Comparison of ENCODE assay signal across 10 cellular contexts in the genomic region with DNA sequence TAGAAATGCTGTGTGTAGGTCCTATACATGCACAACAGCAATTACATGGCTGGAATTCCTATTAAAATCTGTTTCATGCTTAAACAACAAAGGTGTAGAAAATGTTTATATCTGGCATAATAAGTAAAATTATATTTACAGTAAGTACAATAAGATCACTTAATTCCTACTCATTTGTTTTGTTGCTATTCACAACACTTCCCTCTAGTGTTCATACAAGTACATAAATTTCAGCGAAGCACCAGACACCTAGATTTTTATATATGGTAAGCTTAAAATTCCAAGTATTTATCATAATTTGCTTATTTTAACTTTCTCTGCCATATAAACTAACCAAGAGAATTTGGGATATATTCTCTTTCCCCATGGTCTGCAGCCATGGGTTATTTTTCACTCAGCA. TPM values are rescaled to one million over a fixed set of nuclear protein-coding genes. Genes with fewer than 3 reads are reported as not detected.
DNase-seq lines count a peak whose midpoint lies in the region; ATAC-seq, FAIRE-seq and TF ChIP-seq lines count a peak whose summit lies in the region.
"Had no signal": no experiment of that assay in that cellular context is flagged by ENCODE, and none has a peak within 500 bp of the region (broad histone marks: within the 10 kb centered on the region; RNA-seq: fewer than 3 reads in every experiment).

No MANE protein-coding gene starts in this region.

- CTCF ChIA-PET in K562 (lab: Yijun Ruan, JAX; ENCODE audit: low intra/inter-chr PET ratio), result interaction anchor here (0.6 to 1.4 kb wide), 5 partner anchors 203 to 576 kb away, joined by 3 to 20 read pairs (median 3); no protein-coding TSS in a partner anchor
- CTCF ChIA-PET in activated CD8-positive, alpha-beta memory T cell treated with anti-CD3 and anti-CD28 coated beads, Interleukin-2, amount 10 ng/mL, durations not matched to agents 7 days and 5 days (lab: Charles Lee), result no interaction called here

- no peak overlapping the region for H3K4me3 ChIP-seq in Loucy (ENCODE audit: low read length, poor library complexity, severe bottlenecking)
- H3K4me3 ChIP-seq in K562, result no peak overlapping the region

- peaks cover 11% of the 10 kb centered on the region for H3K4me1 Mint-ChIP-seq in nephron progenitor cell
- H3K4me1 Mint-ChIP-seq in activated CD8-positive, alpha-beta memory T cell treated with anti-CD3 and anti-CD28 coated beads, Interleukin-2, amount 10 ng/mL, durations not matched to agents 7 days and 5 days, result no peaks in the 10 kb centered on the region

- DNase-seq in NCI-H1105 treated with DMSO at 0.1 percent for 48 hours (lab: John Stamatoyannopoulos, UW), result peak; percentile 20
- DNase-seq in NCI-H1105 (lab: John Stamatoyannopoulos, UW), result no peak
- DNase-seq in K562 (ENCODE audit: extremely low read depth in 1 of 4, low spot score in 3 of 4), result peak in 1 of 4 experiments; percentile 23
- DNase-seq in nephron progenitor cell, result no peak
- no peak for DNase-seq in GM10266 (ENCODE audit: extremely low spot score)
- DNase-seq in activated CD8-positive, alpha-beta memory T cell treated with anti-CD3 and anti-CD28 coated beads, Interleukin-2, amount 10 ng/mL, durations not matched to agents 7 days and 5 days, result no peak
- DNase-seq: activated T-cell treated with anti-CD3 and anti-CD28 coated beads, Interleukin-2, amount 50 U/mL, for 48 hours; Right ventricle myocardium superior had no signal

- H3K27me3 Mint-ChIP-seq in nephron progenitor cell (ENCODE audit: low read depth, poor library complexity), result peaks cover 3% of the 10 kb centered on the region
- H3K27me3 Mint-ChIP-seq in activated CD8-positive, alpha-beta memory T cell treated with anti-CD3 and anti-CD28 coated beads, Interleukin-2, amount 10 ng/mL, durations not matched to agents 7 days and 5 days, result peaks cover 5% of the 10 kb centered on the region

- H3K4me1 ChIP-seq in Loucy (ENCODE audit: insufficient read depth, low read length, poor library complexity, severe bottlenecking) (no peaks in the 10 kb centered on the region), K562 (replicated peaks in 1 of 2; ENCODE audit: control insufficient read depth in 2 of 2, insufficient read depth in 2 of 2, low read length in 2 of 2) (no peaks in the 10 kb centered on the region)

- TF ChIP-seq POLR2A in K562 (conservative IDR thresholded peaks at IDR 0.05), result no peak

- ATAC-seq in K562 (peak; percentile 61; the same call in 1 of the 3 replicates), HG03139 (IDR thresholded peaks at IDR 0.05; ENCODE audit: unreplicated experiment) (no peak)
- no peak for ATAC-seq in activated CD8-positive, alpha-beta memory T cell treated with anti-CD3 and anti-CD28 coated beads, Interleukin-2, amount 10 ng/mL, durations not matched to agents 7 days and 5 days

- H3K9me3 Mint-ChIP-seq in nephron progenitor cell, result no peaks in the 10 kb centered on the region
- no peaks in the 10 kb centered on the region for H3K9me3 Mint-ChIP-seq in activated CD8-positive, alpha-beta memory T cell treated with anti-CD3 and anti-CD28 coated beads, Interleukin-2, amount 10 ng/mL, durations not matched to agents 7 days and 5 days (ENCODE audit: low read depth)

- H3K4me3 Mint-ChIP-seq in nephron progenitor cell, result no peak overlapping the region
- no peak overlapping the region for H3K4me3 Mint-ChIP-seq in activated CD8-positive, alpha-beta memory T cell treated with anti-CD3 and anti-CD28 coated beads, Interleukin-2, amount 10 ng/mL, durations not matched to agents 7 days and 5 days

- no peak overlapping the region for H3K27ac ChIP-seq in K562 (ENCODE audit: extremely low read depth, low read depth, low read length)

- H4K20me1 ChIP-seq in Loucy (ENCODE audit: insufficient read depth, low read length, poor library complexity, severe bottlenecking) (no peaks in the 10 kb centered on the region), K562 (replicated peaks; ENCODE audit: control insufficient read depth, insufficient read depth, low read length) (no peaks in the 10 kb centered on the region)

- no peak overlapping the region for H3K4me2 ChIP-seq in Loucy (ENCODE audit: low read depth, low read length, poor library complexity, severe bottlenecking)
- H3K4me2 ChIP-seq in K562 (ENCODE audit: insufficient read depth, low read length), result no peak overlapping the region

- H3K9me3 ChIP-seq in Loucy (ENCODE audit: insufficient read depth, low read depth, low read length) (no peaks in the 10 kb centered on the region), K562 (replicated peaks; ENCODE audit: control insufficient read depth, insufficient read depth, low read depth, low read length) (no peaks in the 10 kb centered on the region)

- no peaks in the 10 kb centered on the region for H3K9me1 ChIP-seq in K562 (ENCODE audit: control insufficient read depth, insufficient read depth, low read length)

- H3K79me2 ChIP-seq in Loucy (ENCODE audit: insufficient read depth, low read length) (no peaks in the 10 kb centered on the region), K562 (ENCODE audit: control insufficient read depth, insufficient read depth, low read length) (no peaks in the 10 kb centered on the region)

- no peak for FAIRE-seq in K562 (lab: Jason Lieb, UNC)

- no TSS peak for BruUV-seq in K562 (replicated peaks; lab: Mats Ljungman, UMichigan)

- no peak overlapping the region for H3K27ac Mint-ChIP-seq in nephron progenitor cell
- no peak overlapping the region for H3K27ac Mint-ChIP-seq in activated CD8-positive, alpha-beta memory T cell treated with anti-CD3 and anti-CD28 coated beads, Interleukin-2, amount 10 ng/mL, durations not matched to agents 7 days and 5 days

- H3F3A ChIP-seq in Loucy (ENCODE audit: low read depth), result no peaks in the 10 kb centered on the region

- TF ChIP-seq EP300 in K562 (IDR thresholded peaks at IDR 0.05; ENCODE audit: low read length), result no peak

- no peaks in the 10 kb centered on the region for H3K36me3 ChIP-seq in Loucy (ENCODE audit: insufficient read depth, low read length)
- H3K36me3 ChIP-seq in K562 (ENCODE audit: control insufficient read depth, insufficient read depth, low read length), result no peaks in the 10 kb centered on the region

- H2AFZ ChIP-seq in Loucy (ENCODE audit: low read length), result no peak overlapping the region
- H2AFZ ChIP-seq in K562 (ENCODE audit: low read depth, low read length), result no peak overlapping the region

- POLR2A ChIA-PET in K562 (lab: Yijun Ruan, JAX), result no interaction called here

- in situ Hi-C loops in K562 (cut with MboI), result loop anchor here (5.0 to 25.0 kb wide), 2 partner anchors 344 to 804 kb away; no protein-coding TSS in a partner anchor

- H3K36me3 Mint-ChIP-seq in nephron progenitor cell (ENCODE audit: low read depth), result no peaks in the 10 kb centered on the region
- H3K36me3 Mint-ChIP-seq in activated CD8-positive, alpha-beta memory T cell treated with anti-CD3 and anti-CD28 coated beads, Interleukin-2, amount 10 ng/mL, durations not matched to agents 7 days and 5 days, result no peaks in the 10 kb centered on the region

- TF ChIP-seq CTCF in Loucy (conservative IDR thresholded peaks at IDR 0.05; ENCODE audit: low read length) (peak; percentile 57), K562 (IDR thresholded peaks at IDR 0.05 in 2 of 3, conservative IDR thresholded peaks at IDR 0.05 in 1 of 3; ENCODE audit: insufficient read depth in 2 of 3, low read depth in 1 of 3, low read length in 3 of 3) (peak in 2 of 3 experiments; percentile 19 to 63; a peak in 3 of 6 replicates), nephron progenitor cell (IDR thresholded peaks at IDR 0.05) (peak; percentile 22), GM10266 (IDR thresholded peaks at IDR 0.05; ENCODE audit: control insufficient read depth, insufficient read depth, low read depth, missing control alignments) (no peak)

- peak; percentile 50 to 67 for TF ChIP-seq RAD21 in K562 (CRISPR knock-in tag; conservative IDR thresholded peaks at IDR 0.05 in 1 of 2, IDR thresholded peaks at IDR 0.05 in 1 of 2)

- 0% methylated on average over 1 of the region's 1 CpG for WGBS in K562 (ENCODE audit: insufficient coverage, low coverage, missing lambda C conversion rate)

- intact Hi-C loops in K562 (cut with micrococcal nuclease), result loop anchor here (10.0 kb wide), 1 partner anchor 843 kb away; no protein-coding TSS in a partner anchor

- H3K27me3 ChIP-seq in Loucy (ENCODE audit: insufficient read depth, low read length, poor library complexity, severe bottlenecking), result no peaks in the 10 kb centered on the region
- H3K27me3 ChIP-seq in K562 (ENCODE audit: control insufficient read depth in 2 of 2, insufficient read depth in 2 of 2, low read length in 2 of 2), result no peaks in the 10 kb centered on the region

- no peaks in the 10 kb centered on the region for H3K9me2 ChIP-seq in Loucy (replicated peaks; ENCODE audit: low read depth, low read length)

- H3K9ac ChIP-seq in Loucy (ENCODE audit: low read depth, low read length, poor library complexity, severe bottlenecking) (no peak overlapping the region), K562 (ENCODE audit: insufficient read depth in 1 of 2, low read depth in 2 of 2, low read length in 2 of 2) (no peak overlapping the region)

TF ChIP-seq in K562, 482 proteins besides CTCF, POLR2A, EP300 and RAD21 (continues in another document):
- no peak for TF ChIP-seq NFIC (IDR thresholded peaks at IDR 0.05)

RNA-seq across cellular contexts. Expression of a gene that starts 51.8 kb away (rescaled TPM):
- 130 and 187 TPM in 2 replicates for total RNA-seq in K562 (2011; cell fraction: chromatin; rRNA removed; ENCODE audit: low replicate concordance)
- 41.4 and 51.2 TPM in 2 replicates for total RNA-seq in K562 (2011; cell fraction: nucleolus; rRNA removed)
- 79.8 and 105 TPM in 2 replicates for total RNA-seq in K562 (2011; cell fraction: nucleoplasm; rRNA removed)
- total RNA-seq in K562 (2014; rRNA removed), result 11.9 and 16.0 TPM in 2 replicates
- total RNA-seq in K562 (2014; rRNA removed; fragmentation: Illumina TruSeq; extraction: Trizol), result 25.2 and 32.8 TPM in 2 replicates
- 24.9 and 28.4 TPM in 2 replicates for total RNA-seq in K562 (2015; rRNA removed; fragmentation: Illumina TruSeq; extraction: Trizol)
- 25.0 and 32.3 TPM in 2 replicates for total RNA-seq in K562 (2021)
- polyA plus RNA-seq in K562 (2011; rRNA removed), result 3.2 and 17.9 TPM in 2 replicates
- 1.3 and 6.8 TPM in 2 replicates for polyA plus RNA-seq in K562 (2011; cell fraction: cytosol; rRNA removed)
- polyA plus RNA-seq in K562 (2011; cell fraction: nucleus; rRNA removed), result 3.0 and 17.5 TPM in 2 replicates
- 18.0 and 29.8 TPM in 2 replicates for polyA plus RNA-seq in K562 (2012)
- 23.9 and 24.4 TPM in 2 replicates for polyA plus RNA-seq in K562 (2014; fragmentation: Illumina TruSeq; extraction: Trizol)
- 10 to 100 TPM in 1 of 2 experiments, 1 to 10 TPM in 1; 10.0 to 10.5 TPM for polyA plus RNA-seq in K562 (2014; fragmentation: Nextera tagmentation; extraction: Ambion mirVana)
- 15.0 and 17.0 TPM in 2 replicates for polyA plus RNA-seq in K562 (2014; rRNA removed)
- polyA minus RNA-seq in K562 (2011; rRNA and poly(A)+ RNA removed), result 11.4 and 62.0 TPM in 2 replicates
- polyA minus RNA-seq in K562 (2011; cell fraction: cytosol; rRNA and poly(A)+ RNA removed), result 3.7 and 14.5 TPM in 2 replicates
- polyA minus RNA-seq in K562 (2011; cell fraction: nucleus; rRNA and poly(A)+ RNA removed), result 15.2 and 44.4 TPM in 2 replicates
- total RNA-seq in activated CD8-positive, alpha-beta memory T cell treated with anti-CD3 and anti-CD28 coated beads, Interleukin-2, amount 10 ng/mL, durations not matched to agents 7 days and 5 days, result 10 to 100 TPM in 1 of 2 experiments, 1 to 10 TPM in 1; 2.9 to 10.6 TPM
